7 cellular contexts compared by ENCODE assay signal in the genomic region with DNA sequence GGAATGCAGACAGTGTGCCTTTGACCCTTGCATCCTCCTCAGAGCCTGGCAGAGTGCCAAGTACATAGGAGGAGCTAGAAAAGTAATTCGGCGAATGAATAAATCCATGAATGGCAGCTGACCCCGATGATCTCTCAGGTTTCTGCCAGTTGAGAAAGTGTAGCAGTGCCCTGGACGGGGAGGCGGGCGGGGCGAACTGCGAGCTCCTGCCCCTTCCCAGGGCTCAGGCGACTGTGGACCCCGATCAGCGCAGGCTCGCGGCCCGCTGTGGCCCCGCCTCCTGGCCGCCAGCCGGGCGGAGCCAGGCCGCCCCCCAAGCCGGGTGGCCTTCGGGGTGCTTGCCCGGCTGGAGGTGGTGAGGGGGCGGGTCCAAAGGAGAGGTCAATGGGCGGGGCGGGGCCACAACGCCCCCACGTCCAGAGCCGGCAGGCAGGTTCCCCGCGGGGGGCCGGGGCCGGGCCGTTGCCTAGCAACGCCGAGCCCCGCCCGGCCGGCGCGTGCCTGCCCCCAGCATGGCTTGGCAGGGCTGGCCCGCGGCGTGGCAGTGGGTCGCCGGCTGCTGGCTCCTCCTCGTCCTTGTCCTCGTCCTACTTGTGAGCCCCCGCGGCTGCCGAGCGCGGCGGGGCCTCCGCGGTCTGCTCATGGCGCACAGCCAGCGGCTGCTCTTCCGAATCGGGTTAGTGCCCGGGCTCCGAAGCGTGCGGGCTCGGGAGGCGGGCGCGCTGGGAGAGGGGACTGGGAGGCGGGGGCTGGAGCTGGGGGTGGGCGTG. TPM values are rescaled to one million over a fixed set of nuclear protein-coding genes. Genes with fewer than 3 reads are reported as not detected.
DNase-seq lines count a peak whose midpoint lies in the region; ATAC-seq and TF ChIP-seq lines count a peak whose summit lies in the region.

No MANE protein-coding gene starts in this region.

- peak overlapping the region; percentile 90 for H3K4me3 ChIP-seq in skeletal muscle satellite cell (ENCODE audit: low read length)

- H3K9ac ChIP-seq in skeletal muscle satellite cell (ENCODE audit: low read depth, low read length), result peak overlapping the region; percentile 59

- no peaks in the 10 kb centered on the region for H3K36me3 ChIP-seq in skeletal muscle satellite cell (ENCODE audit: insufficient read depth, low read length)

- H3K4me2 ChIP-seq in skeletal muscle satellite cell (ENCODE audit: low read length), result peak overlapping the region; percentile 97

- H3K4me1 ChIP-seq in skeletal muscle satellite cell (ENCODE audit: control insufficient read depth, insufficient read depth, low read length), result peaks cover 16% of the 10 kb centered on the region

- peak; percentile 88 for DNase-seq in NCI-H146 (lab: John Stamatoyannopoulos, UW)
- peak; percentile 83 for DNase-seq in T1000 (lab: John Stamatoyannopoulos, UW)
- DNase-seq in T47D (ENCODE audit: low read depth in 1 of 2, low spot score in 1 of 2), result peak; percentile 56 to 86
- peak; percentile 98 for DNase-seq in iPS-NIHi11 (ENCODE audit: low spot score)

- ATAC-seq in HG02840 (IDR thresholded peaks at IDR 0.05; ENCODE audit: low FRiP score, unreplicated experiment), result peak; percentile 55

- in situ Hi-C loops in T47D (cut with HindIII; ENCODE audit: low pct_unique_long_range_greater_than_20kb, low sequenced_read_pairs), result no loop called here

- no peaks in the 10 kb centered on the region for H3K9me3 ChIP-seq in skeletal muscle satellite cell (replicated peaks; ENCODE audit: low read length)

- TF ChIP-seq POLR2A in GM15510 (IDR thresholded peaks at IDR 0.05; ENCODE audit: borderline replicate concordance, extremely low read depth, insufficient read length), result peak; percentile 31

- H3K27me3 ChIP-seq in skeletal muscle satellite cell (ENCODE audit: control insufficient read depth, insufficient read depth, low read length), result peaks cover 6% of the 10 kb centered on the region

RNA-seq across cellular contexts. Expression of gene TMBIM1, which starts 30.6 kb away (rescaled TPM):
- total RNA-seq in skeletal muscle satellite cell (2012; rRNA removed), result 66.9 and 100 TPM in 2 replicates

RNA-seq across cellular contexts. Expression of gene CATIP, which starts 33.7 kb away (rescaled TPM):
- total RNA-seq in skeletal muscle satellite cell (2012; rRNA removed), result not detected in 2 replicates

RNA-seq across cellular contexts. Expression of gene PNKD, which starts 52.6 kb away (rescaled TPM):
- total RNA-seq in skeletal muscle satellite cell (2012; rRNA removed), result 20.3 and 22.6 TPM in 2 replicates

RNA-seq across cellular contexts. Expression of gene AAMP, which starts 53.0 kb away (rescaled TPM):
- 111 and 113 TPM in 2 replicates for total RNA-seq in skeletal muscle satellite cell (2012; rRNA removed)

RNA-seq across cellular contexts. Expression of gene SLC11A1, which starts 59.1 kb away (rescaled TPM):
- under 0.01 TPM in 1 of 2 replicates, not detected in the other for total RNA-seq in skeletal muscle satellite cell (2012; rRNA removed)

Comparison
In these comparisons a context has a peak if more than half of its experiments do, and no peak if none do; other contexts are left out.
1. Peak in every context shown above with its lines: DNase-seq, ATAC-seq and H3K4me3 ChIP-seq.